In the genomic region with DNA sequence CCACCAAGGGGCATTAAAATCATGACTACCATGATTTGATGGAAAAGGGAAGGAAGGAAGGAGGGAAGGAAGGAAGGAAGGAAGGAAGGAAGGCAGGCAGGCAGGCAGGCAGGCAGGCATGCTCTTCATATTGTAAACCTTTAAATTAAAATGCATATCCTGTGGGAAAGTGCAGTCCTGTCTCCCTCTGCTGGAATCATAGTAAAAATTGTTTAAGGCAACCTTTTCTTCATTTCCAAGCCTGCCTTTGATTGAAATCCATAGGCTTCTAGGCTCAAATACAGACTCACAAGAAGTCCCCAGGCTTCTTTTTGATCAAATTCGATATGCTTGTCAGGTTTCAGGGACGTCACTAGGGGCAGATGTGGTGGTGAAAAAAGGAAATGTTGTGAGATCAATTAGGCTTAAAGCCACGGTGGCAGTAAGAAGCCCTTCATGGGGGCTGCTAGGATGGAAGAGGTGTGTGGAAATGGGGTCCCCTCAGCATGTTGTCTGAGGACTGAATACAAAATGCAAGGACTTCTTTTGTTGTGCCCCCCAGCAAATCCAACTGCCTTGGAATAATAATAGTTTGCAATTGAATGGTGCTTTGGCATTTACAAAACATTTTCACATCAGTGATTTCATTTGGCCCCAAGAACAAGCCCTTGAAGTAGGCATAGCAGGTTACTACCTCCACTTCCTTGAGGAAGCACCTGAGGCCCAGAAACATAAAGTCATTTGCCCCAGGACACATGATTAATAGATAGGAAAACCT, we compare ENCODE assay signal across 9 cellular contexts. TPM values are rescaled to one million over a fixed set of nuclear protein-coding genes. Genes with fewer than 3 reads are reported as not detected.
DNase-seq lines count a peak whose midpoint lies in the region; ATAC-seq, FAIRE-seq and TF ChIP-seq lines count a peak whose summit lies in the region.
"Had no signal": no experiment of that assay in that cellular context is flagged by ENCODE, and none has a peak within 500 bp of the region (broad histone marks: within the 10 kb centered on the region; RNA-seq: fewer than 3 reads in every experiment).

No MANE protein-coding gene starts in this region.

- intact Hi-C loops in tibial artery (cut with DNase I; ENCODE audit: low total_unique reads) = loop anchor here (2.0 to 5.0 kb wide), 2 partner anchors 120 to 260 kb away; no protein-coding TSS in a partner anchor

- no peaks in the 10 kb centered on the region for H3K9me3 Mint-ChIP-seq in activated T-helper 17 cell treated with anti-CD3 and anti-CD28 coated beads, Interleukin-2, amount 50 U/mL, for 72 hours
- H3K9me3 Mint-ChIP-seq: effector memory CD8-positive, alpha-beta T cell had no signal

- no peak overlapping the region for H3K4me3 ChIP-seq in tibial artery

- peaks cover 12% of the 10 kb centered on the region for H3K4me1 Mint-ChIP-seq in activated T-helper 17 cell treated with anti-CD3 and anti-CD28 coated beads, Interleukin-2, amount 50 U/mL, for 72 hours

- no peaks in the 10 kb centered on the region for H3K36me3 Mint-ChIP-seq in activated T-helper 17 cell treated with anti-CD3 and anti-CD28 coated beads, Interleukin-2, amount 50 U/mL, for 72 hours (ENCODE audit: low read depth)

- no peaks in the 10 kb centered on the region for H3K36me3 ChIP-seq in tibial artery

- no peak for TF ChIP-seq POLR2A in GM12891 (IDR thresholded peaks at IDR 0.05; ENCODE audit: low read depth, low read length)

- H3K4me1 ChIP-seq in tibial artery = no peaks in the 10 kb centered on the region

- no peak overlapping the region for H3K27ac ChIP-seq in tibial artery

- H3K27ac Mint-ChIP-seq in activated T-helper 17 cell treated with anti-CD3 and anti-CD28 coated beads, Interleukin-2, amount 50 U/mL, for 72 hours = peak overlapping the region; percentile 5

- ATAC-seq in activated T-helper 17 cell treated with anti-CD3 and anti-CD28 coated beads, Interleukin-2, amount 50 U/mL, for 72 hours (replicated peaks) = peak; percentile 40
- ATAC-seq: effector memory CD8-positive, alpha-beta T cell had no signal

- H3K9me3 ChIP-seq in tibial artery = no peaks in the 10 kb centered on the region

- no peaks in the 10 kb centered on the region for H3K27me3 ChIP-seq in tibial artery

- TF ChIP-seq CTCF in tibial artery (IDR thresholded peaks at IDR 0.05) = peak; percentile 49 to 72

- H3K4me3 Mint-ChIP-seq in activated T-helper 17 cell treated with anti-CD3 and anti-CD28 coated beads, Interleukin-2, amount 50 U/mL, for 72 hours = no peak overlapping the region
- H3K4me3 Mint-ChIP-seq: effector memory CD8-positive, alpha-beta T cell had no signal

- H3K27me3 Mint-ChIP-seq in activated T-helper 17 cell treated with anti-CD3 and anti-CD28 coated beads, Interleukin-2, amount 50 U/mL, for 72 hours = no peaks in the 10 kb centered on the region

- DNase-seq in AG08396 (ENCODE audit: low spot score) = peak; percentile 47
- DNase-seq in GM12891 (ENCODE audit: insufficient read length, low spot score) = no peak
- DNase-seq in NCI-H2107 (lab: John Stamatoyannopoulos, UW) = peak; percentile 27
- DNase-seq in inferior parietal cortex (ENCODE audit: extremely low spot score) = peak; percentile 49
- DNase-seq in tibial artery = no peak
- DNase-seq in middle frontal gyrus (ENCODE audit: extremely low spot score, low spot score) = no peak
- DNase-seq in T-helper 9 cell = no peak

- peak; percentile 68 for FAIRE-seq in GM12891 (lab: Jason Lieb, UNC)

TF ChIP-seq in GM12891, 5 proteins besides CTCF, POLR2A, EP300 and RAD21:
- TF ChIP-seq PAX5 (IDR thresholded peaks at IDR 0.05; ENCODE audit: insufficient read depth, low read length, severe bottlenecking) (no peak), TAF1 (IDR thresholded peaks at IDR 0.05; ENCODE audit: low read depth, low read length) (no peak), SPI1 (IDR thresholded peaks at IDR 0.05; ENCODE audit: low read depth, low read length) (no peak), POLR2AphosphoS5 (IDR thresholded peaks at IDR 0.05; ENCODE audit: low read depth, low read length) (no peak), POU2F2 (IDR thresholded peaks at IDR 0.05; ENCODE audit: low read depth, low read length) (no peak)

RNA-seq across cellular contexts. Expression of gene GABRR1, which starts 25.6 kb away (rescaled TPM):
- polyA plus RNA-seq in GM12891 (2012; ENCODE audit: low read depth, missing spikeins) = not detected
- total RNA-seq in activated T-helper 17 cell treated with anti-CD3 and anti-CD28 coated beads, Interleukin-2, amount 50 U/mL, for 72 hours = not detected

Comparison
In these comparisons a context has a peak if more than half of its experiments do, and no peak if none do; other contexts are left out.
1. DNase-seq: peak in AG08396 (single experiment), NCI-H2107 (single experiment) and inferior parietal cortex (single experiment); none in GM12891 (single experiment), tibial artery (0 of 2), middle frontal gyrus (single experiment) and T-helper 9 cell (single experiment).